11 cellular contexts compared by ENCODE assay signal in genomic region chr11:93279911-93280347, GRCh38.
DNase-seq lines count a peak whose midpoint lies in the region; ATAC-seq lines count a peak whose summit lies in the region.
"Had no signal": no experiment of that assay in that cellular context is flagged by ENCODE, and none has a peak within 500 bp of the region (broad histone marks: within the 10 kb centered on the region; RNA-seq: fewer than 3 reads in every experiment).

No MANE protein-coding gene starts in this region.

- no peaks in the 10 kb centered on the region for H3K27me3 Mint-ChIP-seq in stimulated activated naive B cell treated with anti-CD40 and anti-IgM and Interleukin-4, amounts not matched to agents 10 μg/mL and 1 μg/mL and 100 μg/mL, for 72 hours

- H3K27ac Mint-ChIP-seq in stimulated activated naive B cell treated with anti-CD40 and anti-IgM and Interleukin-4, amounts not matched to agents 10 μg/mL and 1 μg/mL and 100 μg/mL, for 72 hours = no peak overlapping the region
- H3K27ac Mint-ChIP-seq: activated B cell treated with CpG ODN at 0.5 μM for 24 hours had no signal

- peak; percentile 57 for ATAC-seq in GM19043 (IDR thresholded peaks at IDR 0.05; ENCODE audit: low read depth, unreplicated experiment)
- peak; percentile 90 for ATAC-seq in HG02884 (IDR thresholded peaks at IDR 0.05; ENCODE audit: unreplicated experiment)
- peak; percentile 27 to 29 for ATAC-seq in stimulated activated naive B cell treated with anti-CD40 and anti-IgM and Interleukin-4, amounts not matched to agents 10 μg/mL and 1 μg/mL and 100 μg/mL, for 72 hours (replicated peaks)
- ATAC-seq in HG03280 (IDR thresholded peaks at IDR 0.05; ENCODE audit: unreplicated experiment) = no peak
- ATAC-seq: left colon had no signal

- no peak overlapping the region for H3K4me3 Mint-ChIP-seq in stimulated activated naive B cell treated with anti-CD40 and anti-IgM and Interleukin-4, amounts not matched to agents 10 μg/mL and 1 μg/mL and 100 μg/mL, for 72 hours
- H3K4me3 Mint-ChIP-seq: activated B cell treated with CpG ODN at 0.5 μM for 24 hours had no signal

- DNase-seq in NCI-H2107 treated with DMSO at 0.1 percent for 48 hours (lab: John Stamatoyannopoulos, UW; ENCODE audit: unreplicated experiment) = peak; percentile 73
- no peak for DNase-seq in stimulated activated naive B cell treated with anti-CD40 and anti-IgM and Interleukin-4, amounts not matched to agents 10 μg/mL and 1 μg/mL and 100 μg/mL, for 72 hours
- DNase-seq in HCEC 1CT = no peak
- no peak for DNase-seq in GM19238 (ENCODE audit: insufficient read length, low spot score)
- DNase-seq: activated B cell treated with CpG ODN at 0.5 μM for 24 hours, anterior cingulate cortex, left colon, posterior cingulate gyrus had no signal

- no peaks in the 10 kb centered on the region for H3K36me3 Mint-ChIP-seq in stimulated activated naive B cell treated with anti-CD40 and anti-IgM and Interleukin-4, amounts not matched to agents 10 μg/mL and 1 μg/mL and 100 μg/mL, for 72 hours

- no peaks in the 10 kb centered on the region for H3K4me1 Mint-ChIP-seq in stimulated activated naive B cell treated with anti-CD40 and anti-IgM and Interleukin-4, amounts not matched to agents 10 μg/mL and 1 μg/mL and 100 μg/mL, for 72 hours
- H3K4me1 Mint-ChIP-seq: activated B cell treated with CpG ODN at 0.5 μM for 24 hours had no signal

- no peaks in the 10 kb centered on the region for H3K9me3 Mint-ChIP-seq in stimulated activated naive B cell treated with anti-CD40 and anti-IgM and Interleukin-4, amounts not matched to agents 10 μg/mL and 1 μg/mL and 100 μg/mL, for 72 hours
- H3K9me3 Mint-ChIP-seq: activated B cell treated with CpG ODN at 0.5 μM for 24 hours had no signal
